Comparison of ENCODE assay signal across 9 cellular contexts in the genomic region with DNA sequence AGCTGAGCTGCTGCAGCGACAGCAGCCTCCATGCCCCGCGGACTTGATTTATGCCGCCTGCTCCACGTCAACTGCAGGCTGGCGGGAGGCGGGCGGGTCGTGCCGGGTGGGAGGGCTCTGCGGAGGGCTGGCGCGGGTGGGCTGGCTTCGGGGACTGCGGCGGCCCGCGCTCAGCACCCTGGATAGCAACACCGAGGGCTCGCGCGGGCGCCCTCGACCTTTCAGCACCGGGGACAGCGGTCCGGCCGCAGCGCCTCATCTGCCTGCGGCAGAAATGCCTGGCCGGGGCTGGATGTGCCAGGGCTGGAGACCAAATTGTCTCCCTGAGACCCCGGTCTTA. TPM values are rescaled to one million over a fixed set of nuclear protein-coding genes. Genes with fewer than 3 reads are reported as not detected.
DNase-seq lines count a peak whose midpoint lies in the region; ATAC-seq and FAIRE-seq lines count a peak whose summit lies in the region.
"Had no signal": no experiment of that assay in that cellular context is flagged by ENCODE, and none has a peak within 500 bp of the region (broad histone marks: within the 10 kb centered on the region; RNA-seq: fewer than 3 reads in every experiment).

No MANE protein-coding gene starts in this region.

- H3K36me3 Mint-ChIP-seq in effector memory CD8-positive, alpha-beta T cell (ENCODE audit: insufficient read depth): no peaks in the 10 kb centered on the region
- H3K36me3 Mint-ChIP-seq: activated naive CD4-positive, alpha-beta T cell treated with anti-CD3 and anti-CD28 coated beads, Interleukin-2, amount 50 U/mL, for 24 hours had no signal

- no peak for FAIRE-seq in GM18507 (lab: Jason Lieb, UNC)

- peaks cover 5 to 12% of the 10 kb centered on the region in 2 donors for H3K4me1 Mint-ChIP-seq in effector memory CD8-positive, alpha-beta T cell (ENCODE audit: low read depth in 2 of 2)

- peaks cover 48 to 75% of the 10 kb centered on the region in 2 donors for H3K27me3 Mint-ChIP-seq in effector memory CD8-positive, alpha-beta T cell

- peaks cover 0 to 7% of the 10 kb centered on the region in 2 donors for H3K9me3 Mint-ChIP-seq in effector memory CD8-positive, alpha-beta T cell

- no peak overlapping the region for H3K27ac Mint-ChIP-seq in effector memory CD8-positive, alpha-beta T cell

- peak overlapping the region; percentile 7 to 69 for H3K4me3 Mint-ChIP-seq in effector memory CD8-positive, alpha-beta T cell

- DNase-seq in GM18507 (ENCODE audit: extremely low spot score, insufficient read length, low read depth) (peak; percentile 35), NCI-H748 (lab: John Stamatoyannopoulos, UW; ENCODE audit: unreplicated experiment) (peak; percentile 89), lung microvascular endothelial cell (ENCODE audit: low read depth in 2 of 2) (peak; percentile 63 to 83), DMS114 treated with DMSO at 0.1 percent for 48 hours (lab: John Stamatoyannopoulos, UW; ENCODE audit: unreplicated experiment) (no peak)
- peak; percentile 79 for DNase-seq in activated CD8-positive, alpha-beta memory T cell treated with anti-CD3 and anti-CD28 coated beads for 24 hours
- peak; percentile 61 to 68 (median 63) for DNase-seq in effector memory CD8-positive, alpha-beta T cell
- peak; percentile 48 to 54 for DNase-seq in stimulated activated CD8-positive, alpha-beta memory T cell treated with anti-CD3 and anti-CD28 coated beads, Interleukin-2, amount 100 ng/mL, for 48 hours (ENCODE audit: low read depth in 2 of 2)

- peak; percentile 82 for ATAC-seq in HG03175 (IDR thresholded peaks at IDR 0.05; ENCODE audit: unreplicated experiment)
- ATAC-seq in effector memory CD8-positive, alpha-beta T cell (replicated peaks): peak; percentile 93

RNA-seq across cellular contexts. Expression of gene SNAP25, which starts 0.8 kb away (rescaled TPM):
- 0.22 TPM in 1 of 2 replicates, not detected in the other for total RNA-seq in lung microvascular endothelial cell
